Comparison of ENCODE assay signal across 14 cellular contexts in genomic region chr3:127714151-127714571, GRCh38. TPM values are rescaled to one million over a fixed set of nuclear protein-coding genes. Genes with fewer than 3 reads are reported as not detected.
DNase-seq lines count a peak whose midpoint lies in the region; ATAC-seq and TF ChIP-seq lines count a peak whose summit lies in the region.
"Had no signal": no experiment of that assay in that cellular context is flagged by ENCODE, and none has a peak within 500 bp of the region (broad histone marks: within the 10 kb centered on the region; RNA-seq: fewer than 3 reads in every experiment).

No MANE protein-coding gene starts in this region.

- H3K36me3 ChIP-seq in lower lobe of right lung, result peaks cover 10% of the 10 kb centered on the region
- peaks cover 0 to 7% of the 10 kb centered on the region in 2 donors for H3K36me3 ChIP-seq in stomach smooth muscle (ENCODE audit: control insufficient read depth in 2 of 2, insufficient read depth in 2 of 2, low read length in 2 of 2)

- H3K27ac ChIP-seq in cingulate gyrus (ENCODE audit: low read depth, low read length), result peak overlapping the region; percentile 12
- H3K27ac ChIP-seq in lower lobe of right lung, result peak overlapping the region; percentile 54
- H3K27ac ChIP-seq in stomach smooth muscle (ENCODE audit: low read length), result peak overlapping the region; percentile 46
- H3K27ac ChIP-seq: A549, C4-2B had no signal

- TF ChIP-seq CTCF in lower lobe of right lung (IDR thresholded peaks at IDR 0.05), result no peak

- no peaks in the 10 kb centered on the region for H3K27me3 ChIP-seq in lower lobe of right lung (ENCODE audit: low read depth)
- H3K27me3 ChIP-seq in stomach smooth muscle (ENCODE audit: control insufficient read depth in 1 of 2, insufficient read depth in 2 of 2, low read length in 2 of 2), result no peaks in the 10 kb centered on the region

- DNase-seq in NCI-H510A treated with DMSO at 0.1 percent for 48 hours (lab: John Stamatoyannopoulos, UW) (peak; percentile 10), NCI-H510A (lab: John Stamatoyannopoulos, UW) (no peak), lower lobe of right lung (no peak), dedifferentiated amniotic fluid mesenchymal stem cell (ENCODE audit: extremely low spot score) (no peak), NCI-H526 treated with DMSO at 0.1 percent for 48 hours (lab: John Stamatoyannopoulos, UW) (no peak)
- DNase-seq: activated CD4-positive, alpha-beta T cell treated with anti-CD3 and anti-CD28 coated beads for 4 hours; effector memory CD4-positive, alpha-beta T cell; foreskin fibroblast; stimulated activated CD4-positive, alpha-beta T cell treated with anti-CD3 and anti-CD28 coated beads, Interleukin-4, amount 100 ng/mL, for 24 hours had no signal

- no peaks in the 10 kb centered on the region for H3K9me3 ChIP-seq in lower lobe of right lung
- H3K9me3 ChIP-seq in stomach smooth muscle (ENCODE audit: control insufficient read depth in 2 of 2, low read length in 2 of 2), result no peaks in the 10 kb centered on the region
- H3K9me3 ChIP-seq: A549 had no signal

- H3K4me3 ChIP-seq in lower lobe of right lung (no peak overlapping the region), stomach smooth muscle (ENCODE audit: low read length in 2 of 2) (no peak overlapping the region)
- H3K4me3 ChIP-seq: A549 had no signal

- intact Hi-C loops in lower lobe of right lung (cut with DNase I), result no loop called here

- H3K9ac ChIP-seq in stomach smooth muscle (ENCODE audit: low read length in 2 of 2), result no peak overlapping the region

- H3K4me1 ChIP-seq in lower lobe of right lung (peaks cover 47% of the 10 kb centered on the region), stomach smooth muscle (ENCODE audit: control insufficient read depth, insufficient read depth, low read length) (peaks cover 53% of the 10 kb centered on the region)

- ATAC-seq in lower lobe of right lung (peak; percentile 44 to 64), GM18517 (IDR thresholded peaks at IDR 0.05; ENCODE audit: unreplicated experiment) (no peak)
- ATAC-seq: A549 had no signal

RNA-seq across cellular contexts. Expression of gene ABTB1, which starts 41.4 kb away (rescaled TPM):
- total RNA-seq in lower lobe of right lung, result 56.6 TPM
